In the genomic region with DNA sequence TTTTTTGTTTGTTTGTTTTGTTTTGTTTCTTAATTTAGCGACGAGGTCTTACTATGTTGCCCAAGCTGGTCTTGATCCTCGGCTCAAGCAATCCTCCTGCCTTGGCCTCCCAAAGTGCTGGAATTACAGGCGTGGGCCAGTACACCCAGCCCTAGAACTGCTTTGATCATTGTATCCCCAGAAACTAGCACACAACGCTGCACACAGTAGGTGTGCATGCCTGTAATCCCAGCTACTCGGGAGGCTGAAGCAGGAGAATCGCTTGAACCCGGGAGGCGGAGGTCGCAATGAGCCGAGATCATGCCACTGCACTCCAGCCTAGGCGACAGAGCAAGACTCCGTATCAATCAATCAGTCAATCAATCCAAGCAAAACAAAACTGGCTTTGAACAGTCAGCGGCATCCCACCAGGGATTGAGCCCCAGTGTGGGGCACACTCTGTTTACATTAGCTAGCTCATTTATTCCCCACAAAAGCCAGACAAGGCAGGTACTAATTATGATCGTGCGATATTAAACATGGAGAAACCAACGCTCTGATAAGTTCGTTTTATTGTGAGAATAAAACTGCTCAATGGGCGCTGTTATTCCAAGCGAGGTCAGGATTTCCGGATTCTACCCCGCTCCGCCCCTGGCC, we compare ENCODE assay signal across 1 cellular context.
TF ChIP-seq lines count a peak whose summit lies in the region.

No MANE protein-coding gene starts in this region.

TF ChIP-seq in HepG2, 621 proteins besides CTCF, POLR2A, EP300 and RAD21 (continued from another document and continues in another):
- TF ChIP-seq, protein P1, sequence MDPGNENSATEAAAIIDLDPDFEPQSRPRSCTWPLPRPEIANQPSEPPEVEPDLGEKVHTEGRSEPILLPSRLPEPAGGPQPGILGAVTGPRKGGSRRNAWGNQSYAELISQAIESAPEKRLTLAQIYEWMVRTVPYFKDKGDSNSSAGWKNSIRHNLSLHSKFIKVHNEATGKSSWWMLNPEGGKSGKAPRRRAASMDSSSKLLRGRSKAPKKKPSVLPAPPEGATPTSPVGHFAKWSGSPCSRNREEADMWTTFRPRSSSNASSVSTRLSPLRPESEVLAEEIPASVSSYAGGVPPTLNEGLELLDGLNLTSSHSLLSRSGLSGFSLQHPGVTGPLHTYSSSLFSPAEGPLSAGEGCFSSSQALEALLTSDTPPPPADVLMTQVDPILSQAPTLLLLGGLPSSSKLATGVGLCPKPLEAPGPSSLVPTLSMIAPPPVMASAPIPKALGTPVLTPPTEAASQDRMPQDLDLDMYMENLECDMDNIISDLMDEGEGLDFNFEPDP (CRISPR knock-in tag; conservative IDR thresholded peaks at IDR 0.05) = 0 out of 2 replicates have a peak, but pooled peaks have one; percentile 76
- no peak for TF ChIP-seq SYNCRIP (IDR thresholded peaks at IDR 0.05; ENCODE audit: insufficient read depth, low read depth, low read length)
- TF ChIP-seq, protein P2, sequence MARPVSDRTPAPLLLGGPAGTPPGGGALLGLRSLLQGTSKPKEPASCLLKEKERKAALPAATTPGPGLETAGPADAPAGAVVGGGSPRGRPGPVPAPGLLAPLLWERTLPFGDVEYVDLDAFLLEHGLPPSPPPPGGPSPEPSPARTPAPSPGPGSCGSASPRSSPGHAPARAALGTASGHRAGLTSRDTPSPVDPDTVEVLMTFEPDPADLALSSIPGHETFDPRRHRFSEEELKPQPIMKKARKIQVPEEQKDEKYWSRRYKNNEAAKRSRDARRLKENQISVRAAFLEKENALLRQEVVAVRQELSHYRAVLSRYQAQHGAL (CRISPR knock-in tag; IDR thresholded peaks at IDR 0.05; ENCODE audit: not compliant biosample characterization) = no peak
- TF ChIP-seq SMYD3 (CRISPR knock-in tag; IDR thresholded peaks at IDR 0.05) = no peak
- TF ChIP-seq ZC3H4 (CRISPR knock-in tag; IDR thresholded peaks at IDR 0.05; ENCODE audit: borderline replicate concordance) = no peak
- TF ChIP-seq SRSF4 (IDR thresholded peaks at IDR 0.05; ENCODE audit: low read depth, low read length, poor library complexity, severe bottlenecking) = no peak
- 0 out of 2 replicates have a peak, but pooled peaks have one; percentile 55 for TF ChIP-seq ZNF850 (CRISPR knock-in tag; conservative IDR thresholded peaks at IDR 0.05)
- 0 out of 2 replicates have a peak, but pooled peaks have one; percentile 22 for TF ChIP-seq ZNF232 (CRISPR knock-in tag; IDR thresholded peaks at IDR 0.05; ENCODE audit: borderline replicate concordance)
- no peak for TF ChIP-seq ZNF709 (CRISPR knock-in tag; IDR thresholded peaks at IDR 0.05)
- TF ChIP-seq MAZ (IDR thresholded peaks at IDR 0.05; ENCODE audit: borderline replicate concordance, low read depth, low read length) = no peak
- TF ChIP-seq MAZ (CRISPR knock-in tag; IDR thresholded peaks at IDR 0.05; ENCODE audit: low read depth) = no peak
- TF ChIP-seq, protein P3, sequence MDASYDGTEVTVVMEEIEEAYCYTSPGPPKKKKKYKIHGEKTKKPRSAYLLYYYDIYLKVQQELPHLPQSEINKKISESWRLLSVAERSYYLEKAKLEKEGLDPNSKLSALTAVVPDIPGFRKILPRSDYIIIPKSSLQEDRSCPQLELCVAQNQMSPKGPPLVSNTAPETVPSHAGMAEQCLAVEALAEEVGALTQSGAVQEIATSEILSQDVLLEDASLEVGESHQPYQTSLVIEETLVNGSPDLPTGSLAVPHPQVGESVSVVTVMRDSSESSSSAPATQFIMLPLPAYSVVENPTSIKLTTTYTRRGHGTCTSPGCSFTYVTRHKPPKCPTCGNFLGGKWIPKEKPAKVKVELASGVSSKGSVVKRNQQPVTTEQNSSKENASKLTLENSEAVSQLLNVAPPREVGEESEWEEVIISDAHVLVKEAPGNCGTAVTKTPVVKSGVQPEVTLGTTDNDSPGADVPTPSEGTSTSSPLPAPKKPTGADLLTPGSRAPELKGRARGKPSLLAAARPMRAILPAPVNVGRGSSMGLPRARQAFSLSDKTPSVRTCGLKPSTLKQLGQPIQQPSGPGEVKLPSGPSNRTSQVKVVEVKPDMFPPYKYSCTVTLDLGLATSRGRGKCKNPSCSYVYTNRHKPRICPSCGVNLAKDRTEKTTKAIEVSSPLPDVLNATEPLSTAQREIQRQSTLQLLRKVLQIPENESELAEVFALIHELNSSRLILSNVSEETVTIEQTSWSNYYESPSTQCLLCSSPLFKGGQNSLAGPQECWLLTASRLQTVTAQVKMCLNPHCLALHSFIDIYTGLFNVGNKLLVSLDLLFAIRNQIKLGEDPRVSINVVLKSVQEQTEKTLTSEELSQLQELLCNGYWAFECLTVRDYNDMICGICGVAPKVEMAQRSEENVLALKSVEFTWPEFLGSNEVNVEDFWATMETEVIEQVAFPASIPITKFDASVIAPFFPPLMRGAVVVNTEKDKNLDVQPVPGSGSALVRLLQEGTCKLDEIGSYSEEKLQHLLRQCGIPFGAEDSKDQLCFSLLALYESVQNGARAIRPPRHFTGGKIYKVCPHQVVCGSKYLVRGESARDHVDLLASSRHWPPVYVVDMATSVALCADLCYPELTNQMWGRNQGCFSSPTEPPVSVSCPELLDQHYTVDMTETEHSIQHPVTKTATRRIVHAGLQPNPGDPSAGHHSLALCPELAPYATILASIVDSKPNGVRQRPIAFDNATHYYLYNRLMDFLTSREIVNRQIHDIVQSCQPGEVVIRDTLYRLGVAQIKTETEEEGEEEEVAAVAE (CRISPR knock-in tag; IDR thresholded peaks at IDR 0.05; ENCODE audit: borderline replicate concordance) = peak; percentile 76; the same call in 1 of the 2 replicates
- TF ChIP-seq, protein P4, sequence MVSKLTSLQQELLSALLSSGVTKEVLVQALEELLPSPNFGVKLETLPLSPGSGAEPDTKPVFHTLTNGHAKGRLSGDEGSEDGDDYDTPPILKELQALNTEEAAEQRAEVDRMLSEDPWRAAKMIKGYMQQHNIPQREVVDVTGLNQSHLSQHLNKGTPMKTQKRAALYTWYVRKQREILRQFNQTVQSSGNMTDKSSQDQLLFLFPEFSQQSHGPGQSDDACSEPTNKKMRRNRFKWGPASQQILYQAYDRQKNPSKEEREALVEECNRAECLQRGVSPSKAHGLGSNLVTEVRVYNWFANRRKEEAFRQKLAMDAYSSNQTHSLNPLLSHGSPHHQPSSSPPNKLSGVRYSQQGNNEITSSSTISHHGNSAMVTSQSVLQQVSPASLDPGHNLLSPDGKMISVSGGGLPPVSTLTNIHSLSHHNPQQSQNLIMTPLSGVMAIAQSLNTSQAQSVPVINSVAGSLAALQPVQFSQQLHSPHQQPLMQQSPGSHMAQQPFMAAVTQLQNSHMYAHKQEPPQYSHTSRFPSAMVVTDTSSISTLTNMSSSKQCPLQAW (CRISPR knock-in tag; IDR thresholded peaks at IDR 0.05) = peak; percentile 44; the same call in 1 of the 2 replicates
- no peak for TF ChIP-seq NFYC (CRISPR knock-in tag; IDR thresholded peaks at IDR 0.05)
- 0 out of 2 replicates have a peak, but pooled peaks have one; percentile 27 for TF ChIP-seq TARDBP (CRISPR knock-in tag; IDR thresholded peaks at IDR 0.05)
- no peak for TF ChIP-seq ZNF644 (CRISPR knock-in tag; IDR thresholded peaks at IDR 0.05; ENCODE audit: low read depth)
- TF ChIP-seq NRL (CRISPR knock-in tag; IDR thresholded peaks at IDR 0.05; ENCODE audit: borderline replicate concordance) = peak; percentile 50; the same call in 1 of the 2 replicates
- TF ChIP-seq ZNF337 (CRISPR knock-in tag; IDR thresholded peaks at IDR 0.05; ENCODE audit: borderline replicate concordance, low read depth) = 0 out of 2 replicates have a peak, but pooled peaks have one; percentile 34
- peak; percentile 49; the same call in 1 of the 2 replicates for TF ChIP-seq ZNF354B (CRISPR knock-in tag; IDR thresholded peaks at IDR 0.05)
- no peak for TF ChIP-seq LCORL (IDR thresholded peaks at IDR 0.05)
- TF ChIP-seq LCORL (CRISPR knock-in tag; IDR thresholded peaks at IDR 0.05) = peak; percentile 45; the same call in 1 of the 2 replicates
- TF ChIP-seq, protein P5, sequence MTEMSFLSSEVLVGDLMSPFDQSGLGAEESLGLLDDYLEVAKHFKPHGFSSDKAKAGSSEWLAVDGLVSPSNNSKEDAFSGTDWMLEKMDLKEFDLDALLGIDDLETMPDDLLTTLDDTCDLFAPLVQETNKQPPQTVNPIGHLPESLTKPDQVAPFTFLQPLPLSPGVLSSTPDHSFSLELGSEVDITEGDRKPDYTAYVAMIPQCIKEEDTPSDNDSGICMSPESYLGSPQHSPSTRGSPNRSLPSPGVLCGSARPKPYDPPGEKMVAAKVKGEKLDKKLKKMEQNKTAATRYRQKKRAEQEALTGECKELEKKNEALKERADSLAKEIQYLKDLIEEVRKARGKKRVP (CRISPR knock-in tag; IDR thresholded peaks at IDR 0.05) = peak in 1 of 2 experiments; percentile 12; a peak in 1 of 4 replicates
- no peak for TF ChIP-seq ZNF780A (CRISPR knock-in tag; IDR thresholded peaks at IDR 0.05)
- TF ChIP-seq ZNF441 (CRISPR knock-in tag; IDR thresholded peaks at IDR 0.05; ENCODE audit: borderline replicate concordance) = peak; percentile 91
- TF ChIP-seq PITX1 (CRISPR knock-in tag; IDR thresholded peaks at IDR 0.05) = 0 out of 2 replicates have a peak, but pooled peaks have one; percentile 23
- no peak for TF ChIP-seq BHLHE40 (IDR thresholded peaks at IDR 0.05; ENCODE audit: low read length)
- TF ChIP-seq CHCHD3 (CRISPR knock-in tag; IDR thresholded peaks at IDR 0.05) = peak; percentile 44; the same call in 1 of the 2 replicates
- TF ChIP-seq RFXANK (CRISPR knock-in tag; IDR thresholded peaks at IDR 0.05) = 0 out of 2 replicates have a peak, but pooled peaks have one; percentile 60
- TF ChIP-seq HCFC1 (IDR thresholded peaks at IDR 0.05; ENCODE audit: low read depth, low read length) = no peak
- peak; percentile 23; the same call in 1 of the 2 replicates for TF ChIP-seq ELF3 (CRISPR knock-in tag; IDR thresholded peaks at IDR 0.05)
- TF ChIP-seq, protein P6, sequence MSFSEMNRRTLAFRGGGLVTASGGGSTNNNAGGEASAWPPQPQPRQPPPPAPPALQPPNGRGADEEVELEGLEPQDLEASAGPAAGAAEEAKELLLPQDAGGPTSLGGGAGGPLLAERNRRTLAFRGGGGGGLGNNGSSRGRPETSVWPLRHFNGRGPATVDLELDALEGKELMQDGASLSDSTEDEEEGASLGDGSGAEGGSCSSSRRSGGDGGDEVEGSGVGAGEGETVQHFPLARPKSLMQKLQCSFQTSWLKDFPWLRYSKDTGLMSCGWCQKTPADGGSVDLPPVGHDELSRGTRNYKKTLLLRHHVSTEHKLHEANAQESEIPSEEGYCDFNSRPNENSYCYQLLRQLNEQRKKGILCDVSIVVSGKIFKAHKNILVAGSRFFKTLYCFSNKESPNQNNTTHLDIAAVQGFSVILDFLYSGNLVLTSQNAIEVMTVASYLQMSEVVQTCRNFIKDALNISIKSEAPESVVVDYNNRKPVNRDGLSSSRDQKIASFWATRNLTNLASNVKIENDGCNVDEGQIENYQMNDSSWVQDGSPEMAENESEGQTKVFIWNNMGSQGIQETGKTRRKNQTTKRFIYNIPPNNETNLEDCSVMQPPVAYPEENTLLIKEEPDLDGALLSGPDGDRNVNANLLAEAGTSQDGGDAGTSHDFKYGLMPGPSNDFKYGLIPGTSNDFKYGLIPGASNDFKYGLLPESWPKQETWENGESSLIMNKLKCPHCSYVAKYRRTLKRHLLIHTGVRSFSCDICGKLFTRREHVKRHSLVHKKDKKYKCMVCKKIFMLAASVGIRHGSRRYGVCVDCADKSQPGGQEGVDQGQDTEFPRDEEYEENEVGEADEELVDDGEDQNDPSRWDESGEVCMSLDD (CRISPR knock-in tag; IDR thresholded peaks at IDR 0.05; ENCODE audit: borderline replicate concordance) = no peak
- TF ChIP-seq CBX5 (CRISPR knock-in tag; IDR thresholded peaks at IDR 0.05; ENCODE audit: borderline replicate concordance) = no peak
- TF ChIP-seq TRIM24 (CRISPR knock-in tag; IDR thresholded peaks at IDR 0.05) = no peak
- TF ChIP-seq TMF1 (CRISPR knock-in tag; IDR thresholded peaks at IDR 0.05; ENCODE audit: low read depth) = no peak
- TF ChIP-seq KAT7 (CRISPR knock-in tag; IDR thresholded peaks at IDR 0.05; ENCODE audit: borderline replicate concordance) = no peak; the same call in 1 of the 2 replicates
- TF ChIP-seq SALL2 (CRISPR knock-in tag; IDR thresholded peaks at IDR 0.05) = no peak
- TF ChIP-seq, protein P7, sequence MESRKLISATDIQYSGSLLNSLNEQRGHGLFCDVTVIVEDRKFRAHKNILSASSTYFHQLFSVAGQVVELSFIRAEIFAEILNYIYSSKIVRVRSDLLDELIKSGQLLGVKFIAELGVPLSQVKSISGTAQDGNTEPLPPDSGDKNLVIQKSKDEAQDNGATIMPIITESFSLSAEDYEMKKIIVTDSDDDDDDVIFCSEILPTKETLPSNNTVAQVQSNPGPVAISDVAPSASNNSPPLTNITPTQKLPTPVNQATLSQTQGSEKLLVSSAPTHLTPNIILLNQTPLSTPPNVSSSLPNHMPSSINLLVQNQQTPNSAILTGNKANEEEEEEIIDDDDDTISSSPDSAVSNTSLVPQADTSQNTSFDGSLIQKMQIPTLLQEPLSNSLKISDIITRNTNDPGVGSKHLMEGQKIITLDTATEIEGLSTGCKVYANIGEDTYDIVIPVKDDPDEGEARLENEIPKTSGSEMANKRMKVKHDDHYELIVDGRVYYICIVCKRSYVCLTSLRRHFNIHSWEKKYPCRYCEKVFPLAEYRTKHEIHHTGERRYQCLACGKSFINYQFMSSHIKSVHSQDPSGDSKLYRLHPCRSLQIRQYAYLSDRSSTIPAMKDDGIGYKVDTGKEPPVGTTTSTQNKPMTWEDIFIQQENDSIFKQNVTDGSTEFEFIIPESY (CRISPR knock-in tag; IDR thresholded peaks at IDR 0.05) = no peak
- peak; percentile 13; the same call in 1 of the 2 replicates for TF ChIP-seq YEATS4 (CRISPR knock-in tag; IDR thresholded peaks at IDR 0.05; ENCODE audit: borderline replicate concordance)
- TF ChIP-seq ZNF317 (CRISPR knock-in tag; IDR thresholded peaks at IDR 0.05) = no peak
- peak; percentile 81; the same call in 1 of the 2 replicates for TF ChIP-seq KAT8 (CRISPR knock-in tag; IDR thresholded peaks at IDR 0.05)
- TF ChIP-seq MTA1 (CRISPR knock-in tag; IDR thresholded peaks at IDR 0.05; ENCODE audit: borderline replicate concordance) = no peak
- no peak for TF ChIP-seq ZMAT3 (CRISPR knock-in tag; conservative IDR thresholded peaks at IDR 0.05)
- TF ChIP-seq, protein P8, sequence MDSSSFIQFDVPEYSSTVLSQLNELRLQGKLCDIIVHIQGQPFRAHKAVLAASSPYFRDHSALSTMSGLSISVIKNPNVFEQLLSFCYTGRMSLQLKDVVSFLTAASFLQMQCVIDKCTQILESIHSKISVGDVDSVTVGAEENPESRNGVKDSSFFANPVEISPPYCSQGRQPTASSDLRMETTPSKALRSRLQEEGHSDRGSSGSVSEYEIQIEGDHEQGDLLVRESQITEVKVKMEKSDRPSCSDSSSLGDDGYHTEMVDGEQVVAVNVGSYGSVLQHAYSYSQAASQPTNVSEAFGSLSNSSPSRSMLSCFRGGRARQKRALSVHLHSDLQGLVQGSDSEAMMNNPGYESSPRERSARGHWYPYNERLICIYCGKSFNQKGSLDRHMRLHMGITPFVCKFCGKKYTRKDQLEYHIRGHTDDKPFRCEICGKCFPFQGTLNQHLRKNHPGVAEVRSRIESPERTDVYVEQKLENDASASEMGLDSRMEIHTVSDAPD (CRISPR knock-in tag; IDR thresholded peaks at IDR 0.05) = 0 out of 2 replicates have a peak, but pooled peaks have one; percentile 47
- no peak for TF ChIP-seq SOX6 (IDR thresholded peaks at IDR 0.05)
- TF ChIP-seq SOX6 (CRISPR knock-in tag; IDR thresholded peaks at IDR 0.05) = 0 out of 2 replicates have a peak, but pooled peaks have one; percentile 25
- no peak for TF ChIP-seq ZNF570 (CRISPR knock-in tag; IDR thresholded peaks at IDR 0.05; ENCODE audit: borderline replicate concordance)
- 0 out of 2 replicates have a peak, but pooled peaks have one; percentile 47 for TF ChIP-seq SNAPC2 (CRISPR knock-in tag; IDR thresholded peaks at IDR 0.05)
- TF ChIP-seq ZNF383 (CRISPR knock-in tag; IDR thresholded peaks at IDR 0.05; ENCODE audit: borderline replicate concordance) = no peak
- no peak for TF ChIP-seq SMARCC2 (IDR thresholded peaks at IDR 0.05)
- peak; percentile 9; the same call in 1 of the 2 replicates for TF ChIP-seq HOXA5 (CRISPR knock-in tag; IDR thresholded peaks at IDR 0.05)
- TF ChIP-seq SNRNP70 (IDR thresholded peaks at IDR 0.05; ENCODE audit: low read depth, low read length) = no peak
